21 cellular contexts compared by ENCODE assay signal in the genomic region with DNA sequence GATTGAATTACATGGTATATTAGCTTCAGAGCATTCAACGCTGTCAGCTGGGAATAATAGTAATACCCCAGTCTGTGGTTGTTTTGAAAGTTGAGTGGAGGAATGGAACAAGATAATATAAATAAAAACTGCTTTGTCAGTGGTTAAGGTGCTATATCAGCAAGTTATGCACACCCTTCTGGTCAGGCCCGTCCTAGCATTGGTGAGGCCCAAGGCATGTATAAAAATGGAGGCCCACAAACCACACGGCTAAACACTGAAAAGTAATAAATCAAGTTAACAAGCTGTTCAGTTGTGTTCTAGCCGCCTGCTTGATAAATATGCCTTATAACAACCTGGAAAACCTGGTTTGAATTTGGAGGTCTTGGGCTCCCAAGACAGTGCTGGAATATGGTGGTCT.
"Had no signal": no experiment of that assay in that cellular context is flagged by ENCODE, and none has a peak within 500 bp of the region (broad histone marks: within the 10 kb centered on the region; RNA-seq: fewer than 3 reads in every experiment).

No MANE protein-coding gene starts in this region.

- FAIRE-seq: keratinocyte had no signal

- H3K36me3 ChIP-seq: ascending aorta, cardiac muscle cell, gastrocnemius medialis, heart right ventricle, left lung, right atrium auricular region, tibial nerve, WERI-Rb-1 had no signal

- H3K27ac Mint-ChIP-seq: activated CD4-positive, alpha-beta memory T cell treated with anti-CD3 and anti-CD28 coated beads, Interleukin-2, amount 10 ng/mL, durations not matched to agents 7 days and 5 days; activated CD4-positive, alpha-beta T cell treated with anti-CD3 and anti-CD28 coated beads for 36 hours; activated naive CD8-positive, alpha-beta T cell treated with anti-CD3 and anti-CD28 coated beads, Interleukin-2, amount 50 U/mL, for 24 hours; stimulated activated memory B cell treated with anti-CD40 and anti-IgM and Interleukin-4, amounts not matched to agents 10 μg/mL and 1 μg/mL and 100 μg/mL, for 72 hours had no signal

- H3K27ac ChIP-seq: cardiac muscle cell, epithelial cell of prostate, tibial nerve, WERI-Rb-1 had no signal

- DNase-seq: activated CD4-positive, alpha-beta memory T cell treated with anti-CD3 and anti-CD28 coated beads, Interleukin-2, amount 10 ng/mL, durations not matched to agents 7 days and 5 days; activated CD4-positive, alpha-beta T cell treated with anti-CD3 and anti-CD28 coated beads for 36 hours; activated CD8-positive, alpha-beta memory T cell treated with anti-CD3 and anti-CD28 coated beads, Interleukin-2, amount 50 U/mL, for 48 hours; activated naive CD4-positive, alpha-beta T cell treated with Interleukin-2 at 50 U/mL for 16 hours; activated naive CD8-positive, alpha-beta T cell treated with anti-CD3 and anti-CD28 coated beads, Interleukin-2, amount 50 U/mL, for 24 hours; cortex of kidney; effector memory CD4-positive, alpha-beta T cell; gastrocnemius medialis; heart right ventricle; left lung; mesendoderm; T-helper 1 cell; WERI-Rb-1 had no signal

- H3K4me1 Mint-ChIP-seq: activated CD4-positive, alpha-beta memory T cell treated with anti-CD3 and anti-CD28 coated beads, Interleukin-2, amount 10 ng/mL, durations not matched to agents 7 days and 5 days; activated CD4-positive, alpha-beta T cell treated with anti-CD3 and anti-CD28 coated beads for 36 hours; activated naive CD8-positive, alpha-beta T cell treated with anti-CD3 and anti-CD28 coated beads, Interleukin-2, amount 50 U/mL, for 24 hours; stimulated activated memory B cell treated with anti-CD40 and anti-IgM and Interleukin-4, amounts not matched to agents 10 μg/mL and 1 μg/mL and 100 μg/mL, for 72 hours had no signal

- H3K27me3 ChIP-seq: ascending aorta, cardiac muscle cell, gastrocnemius medialis, heart right ventricle, left lung, right atrium auricular region, tibial nerve had no signal

- H3K9me3 Mint-ChIP-seq: activated CD4-positive, alpha-beta memory T cell treated with anti-CD3 and anti-CD28 coated beads, Interleukin-2, amount 10 ng/mL, durations not matched to agents 7 days and 5 days; activated naive CD8-positive, alpha-beta T cell treated with anti-CD3 and anti-CD28 coated beads, Interleukin-2, amount 50 U/mL, for 24 hours; stimulated activated memory B cell treated with anti-CD40 and anti-IgM and Interleukin-4, amounts not matched to agents 10 μg/mL and 1 μg/mL and 100 μg/mL, for 72 hours had no signal

- H3K4me3 Mint-ChIP-seq: activated CD4-positive, alpha-beta memory T cell treated with anti-CD3 and anti-CD28 coated beads, Interleukin-2, amount 10 ng/mL, durations not matched to agents 7 days and 5 days; activated CD4-positive, alpha-beta T cell treated with anti-CD3 and anti-CD28 coated beads for 36 hours; activated naive CD8-positive, alpha-beta T cell treated with anti-CD3 and anti-CD28 coated beads, Interleukin-2, amount 50 U/mL, for 24 hours; stimulated activated memory B cell treated with anti-CD40 and anti-IgM and Interleukin-4, amounts not matched to agents 10 μg/mL and 1 μg/mL and 100 μg/mL, for 72 hours had no signal

- H3K36me3 Mint-ChIP-seq: stimulated activated memory B cell treated with anti-CD40 and anti-IgM and Interleukin-4, amounts not matched to agents 10 μg/mL and 1 μg/mL and 100 μg/mL, for 72 hours had no signal

- ATAC-seq: activated CD4-positive, alpha-beta T cell treated with anti-CD3 and anti-CD28 coated beads for 36 hours; activated naive CD8-positive, alpha-beta T cell treated with anti-CD3 and anti-CD28 coated beads, Interleukin-2, amount 50 U/mL, for 24 hours; stimulated activated memory B cell treated with anti-CD40 and anti-IgM and Interleukin-4, amounts not matched to agents 10 μg/mL and 1 μg/mL and 100 μg/mL, for 72 hours had no signal

- H3K4me3 ChIP-seq: ascending aorta, cardiac muscle cell, gastrocnemius medialis, heart right ventricle, right atrium auricular region, smooth muscle cell, tibial nerve had no signal

- H3K9me3 ChIP-seq: ascending aorta, gastrocnemius medialis, heart right ventricle, left lung, right atrium auricular region, tibial nerve had no signal
